ENCODE assay signal across 2 cellular contexts in genomic region chr10:75508239-75508813, GRCh38.
TF ChIP-seq lines count a peak whose summit lies in the region.

No MANE protein-coding gene starts in this region.

TF ChIP-seq in HepG2, 621 proteins besides CTCF, POLR2A, EP300 and RAD21 (continued from another document):
- no peak for TF ChIP-seq ZNF260 (CRISPR knock-in tag; IDR thresholded peaks at IDR 0.05; ENCODE audit: borderline replicate concordance, low read depth)
- TF ChIP-seq RCOR2 (CRISPR knock-in tag; IDR thresholded peaks at IDR 0.05), result no peak
- no peak for TF ChIP-seq ZNF652 (CRISPR knock-in tag; IDR thresholded peaks at IDR 0.05; ENCODE audit: borderline replicate concordance, low read depth)
- no peak for TF ChIP-seq ZNF264 (CRISPR knock-in tag; IDR thresholded peaks at IDR 0.05)
- TF ChIP-seq ZBTB26 (CRISPR knock-in tag; IDR thresholded peaks at IDR 0.05; ENCODE audit: borderline replicate concordance), result no peak
- TF ChIP-seq, protein P1, sequence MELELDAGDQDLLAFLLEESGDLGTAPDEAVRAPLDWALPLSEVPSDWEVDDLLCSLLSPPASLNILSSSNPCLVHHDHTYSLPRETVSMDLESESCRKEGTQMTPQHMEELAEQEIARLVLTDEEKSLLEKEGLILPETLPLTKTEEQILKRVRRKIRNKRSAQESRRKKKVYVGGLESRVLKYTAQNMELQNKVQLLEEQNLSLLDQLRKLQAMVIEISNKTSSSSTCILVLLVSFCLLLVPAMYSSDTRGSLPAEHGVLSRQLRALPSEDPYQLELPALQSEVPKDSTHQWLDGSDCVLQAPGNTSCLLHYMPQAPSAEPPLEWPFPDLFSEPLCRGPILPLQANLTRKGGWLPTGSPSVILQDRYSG (CRISPR knock-in tag; IDR thresholded peaks at IDR 0.05), result no peak
- TF ChIP-seq ZFY (CRISPR knock-in tag; IDR thresholded peaks at IDR 0.05), result no peak
- no peak for TF ChIP-seq MAFF (IDR thresholded peaks at IDR 0.05; ENCODE audit: low read depth, low read length)
- TF ChIP-seq ZNF598 (CRISPR knock-in tag; IDR thresholded peaks at IDR 0.05; ENCODE audit: borderline replicate concordance), result no peak
- no peak for TF ChIP-seq MBNL3 (CRISPR knock-in tag; conservative IDR thresholded peaks at IDR 0.05)
- TF ChIP-seq NR2F1 (CRISPR knock-in tag; IDR thresholded peaks at IDR 0.05), result no peak
- no peak for TF ChIP-seq KMT2B (CRISPR knock-in tag; IDR thresholded peaks at IDR 0.05)
- no peak for TF ChIP-seq ZNF234 (CRISPR knock-in tag; conservative IDR thresholded peaks at IDR 0.05)
- TF ChIP-seq EEA1 (CRISPR knock-in tag; IDR thresholded peaks at IDR 0.05; ENCODE audit: borderline replicate concordance), result no peak
TF ChIP-seq in HepG2: peak in this region for 0.

TF ChIP-seq in WTC11, 78 proteins besides CTCF, POLR2A, EP300 and RAD21 (continued from another document):
- TF ChIP-seq IRF1 (CRISPR knock-in tag; IDR thresholded peaks at IDR 0.05) (no peak), ZNF317 (CRISPR knock-in tag; IDR thresholded peaks at IDR 0.05; ENCODE audit: borderline replicate concordance, low read depth) (no peak)
TF ChIP-seq in WTC11: peak in this region for 1.
